Comparison of ENCODE assay signal across 16 cellular contexts in the genomic region with DNA sequence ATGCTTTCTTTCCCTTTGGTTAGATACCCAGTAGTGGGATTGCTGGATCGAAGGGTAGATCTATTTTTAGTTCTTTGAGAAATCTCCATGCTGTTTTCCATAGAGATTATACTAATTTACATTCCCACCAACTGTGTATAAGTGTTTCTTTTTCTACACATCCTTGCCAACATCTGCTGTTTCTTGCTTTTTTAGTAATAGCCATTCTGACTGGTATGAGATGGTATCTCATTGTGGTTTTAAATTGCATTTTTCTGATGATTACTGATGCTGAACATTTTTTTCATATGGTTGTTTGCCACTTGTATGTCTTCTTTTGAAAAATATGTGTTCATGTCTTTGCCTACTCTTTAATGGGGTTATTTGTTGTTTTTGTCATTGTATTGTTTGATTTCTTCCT. TPM values are rescaled to one million over a fixed set of nuclear protein-coding genes. Genes with fewer than 3 reads are reported as not detected.
A peak's percentile ranks its signal among the peaks of the same experiment; 100 is the strongest.
DNase-seq lines count a peak whose midpoint lies in the region; ATAC-seq and TF ChIP-seq lines count a peak whose summit lies in the region.
"Had no signal": no experiment of that assay in that cellular context is flagged by ENCODE, and none has a peak within 500 bp of the region (broad histone marks: within the 10 kb centered on the region; RNA-seq: fewer than 3 reads in every experiment).

No MANE protein-coding gene starts in this region.

- H3K27ac ChIP-seq in fibroblast of lung (ENCODE audit: insufficient read depth, low read length) (no peak overlapping the region), osteoblast (ENCODE audit: low read depth, low read length) (peak overlapping the region; percentile 40), upper lobe of right lung (no peak overlapping the region)
- H3K27ac ChIP-seq: BLaER1 had no signal

- no peak overlapping the region for H3K9ac ChIP-seq in fibroblast of lung (ENCODE audit: insufficient read depth, low read length)
- H3K9ac ChIP-seq: BLaER1 had no signal

- peak; percentile 92 for DNase-seq in EH (ENCODE audit: low read depth)
- peak; percentile 18 for DNase-seq in NCI-H69 (lab: John Stamatoyannopoulos, UW)
- DNase-seq in fibroblast of lung (ENCODE audit: low read depth in 2 of 2), result peak; percentile 44 to 90
- peak; percentile 38 for DNase-seq in osteoblast (ENCODE audit: insufficient read length, low spot score, missing footprints)
- no peak for DNase-seq in hippocampal formation (lab: John Stamatoyannopoulos, UW)
- no peak for DNase-seq in upper lobe of right lung
- DNase-seq in activated T-cell treated with anti-CD3 and anti-CD28 coated beads, Interleukin-2, amount 50 U/mL, for 1 hour, result no peak
- DNase-seq in COR-L47 (lab: John Stamatoyannopoulos, UW), result no peak
- DNase-seq: activated CD4-positive, alpha-beta T cell treated with anti-CD3 and anti-CD28 coated beads, Interleukin-2, amount 50 U/mL, for 48 hours; activated T-cell treated with anti-CD3 and anti-CD28 coated beads, Interleukin-2, amount 50 U/mL, for 48 hours; hypothalamus; KBM-7; mucosa of descending colon; NCI-H1105; small intestine had no signal

- no peak overlapping the region for H2AFZ ChIP-seq in fibroblast of lung (ENCODE audit: low read length)
- no peak overlapping the region for H2AFZ ChIP-seq in osteoblast (ENCODE audit: low read length)

- H4K20me1 ChIP-seq in fibroblast of lung (ENCODE audit: control insufficient read depth, extremely low read depth, insufficient read depth, low read length), result no peaks in the 10 kb centered on the region
- no peaks in the 10 kb centered on the region for H4K20me1 ChIP-seq in osteoblast (ENCODE audit: insufficient read depth, low read length)
- H4K20me1 ChIP-seq: BLaER1 had no signal

- H3K4me2 ChIP-seq in fibroblast of lung (ENCODE audit: extremely low read depth, insufficient read depth, low read length) (peak overlapping the region; percentile 35), osteoblast (ENCODE audit: insufficient read depth, low read length) (peak overlapping the region; percentile 21)
- H3K4me2 ChIP-seq: BLaER1 had no signal

- H3K4me3 ChIP-seq in fibroblast of lung (replicated peaks in 1 of 4; ENCODE audit: control extremely low read depth in 1 of 4, insufficient read depth in 1 of 4, low read depth in 3 of 4, low read length in 4 of 4) (no peak overlapping the region), osteoblast (ENCODE audit: insufficient read depth, low read length) (no peak overlapping the region), upper lobe of right lung (no peak overlapping the region)
- H3K4me3 ChIP-seq: BLaER1, mucosa of descending colon had no signal

- intact Hi-C loops in upper lobe of right lung (cut with DNase I), result no loop called here

- H3K27me3 ChIP-seq in fibroblast of lung (ENCODE audit: control insufficient read depth, insufficient read depth, low read length) (no peaks in the 10 kb centered on the region), osteoblast (ENCODE audit: insufficient read depth, low read length) (no peaks in the 10 kb centered on the region), upper lobe of right lung (no peaks in the 10 kb centered on the region)
- H3K27me3 ChIP-seq: BLaER1 had no signal

- no peak for ATAC-seq in upper lobe of right lung
- ATAC-seq: mucosa of descending colon had no signal

- H3K79me2 ChIP-seq in fibroblast of lung (ENCODE audit: control insufficient read depth, insufficient read depth, low read length) (no peaks in the 10 kb centered on the region), osteoblast (ENCODE audit: insufficient read depth, low read length) (no peaks in the 10 kb centered on the region)

- H3K4me1 ChIP-seq in fibroblast of lung (ENCODE audit: control insufficient read depth, extremely low read depth, insufficient read depth, low read length), result no peaks in the 10 kb centered on the region
- peaks cover 14% of the 10 kb centered on the region for H3K4me1 ChIP-seq in osteoblast (ENCODE audit: insufficient read depth, low read length)
- H3K4me1 ChIP-seq in upper lobe of right lung, result no peaks in the 10 kb centered on the region
- H3K4me1 ChIP-seq: BLaER1 had no signal

- TF ChIP-seq CTCF in fibroblast of lung (conservative IDR thresholded peaks at IDR 0.05 in 1 of 2, IDR thresholded peaks at IDR 0.05 in 1 of 2; ENCODE audit: low read depth in 1 of 2, low read length in 2 of 2), result no peak
- no peak for TF ChIP-seq CTCF in osteoblast (IDR thresholded peaks at IDR 0.05; ENCODE audit: extremely low read depth, low read depth, low read length)
- no peak for TF ChIP-seq CTCF in upper lobe of right lung (IDR thresholded peaks at IDR 0.05)

- H3K9me3 ChIP-seq in fibroblast of lung (ENCODE audit: control insufficient read depth, insufficient read depth, low read depth, low read length), result no peaks in the 10 kb centered on the region
- no peaks in the 10 kb centered on the region for H3K9me3 ChIP-seq in osteoblast (ENCODE audit: low read depth, low read length)
- H3K9me3 ChIP-seq in upper lobe of right lung, result no peaks in the 10 kb centered on the region
- H3K9me3 ChIP-seq: BLaER1, mucosa of descending colon had no signal

- H3K36me3 ChIP-seq in fibroblast of lung (ENCODE audit: control insufficient read depth, insufficient read depth, low read length), result no peaks in the 10 kb centered on the region
- no peaks in the 10 kb centered on the region for H3K36me3 ChIP-seq in osteoblast (ENCODE audit: insufficient read depth, low read length)
- no peaks in the 10 kb centered on the region for H3K36me3 ChIP-seq in upper lobe of right lung
- H3K36me3 ChIP-seq: BLaER1 had no signal

RNA-seq across cellular contexts. Expression of gene AGA, which starts 6.6 kb away (rescaled TPM):
- total RNA-seq in fibroblast of lung (27.7 and 61.8 TPM in 2 replicates), osteoblast (43.4 and 61.9 TPM in 2 replicates), upper lobe of right lung (30.2 TPM)
- 32.7 and 39.5 TPM in 2 replicates for polyA plus RNA-seq in fibroblast of lung
- polyA plus RNA-seq in fibroblast of lung (2012), result 25.2 and 33.1 TPM in 2 replicates
- 6.7 and 60.9 TPM in 2 replicates for polyA minus RNA-seq in fibroblast of lung (ENCODE audit: low replicate concordance)

Comparison
In these comparisons a context has a peak if more than half of its experiments do, and no peak if none do; other contexts are left out.
1. DNase-seq: peak in EH (single experiment), NCI-H69 (single experiment), fibroblast of lung (2 of 2) and osteoblast (single experiment); none in hippocampal formation (0 of 2), upper lobe of right lung (single experiment), activated T-cell treated with anti-CD3 and anti-CD28 coated beads, Interleukin-2, amount 50 U/mL, for 1 hour (single experiment) and COR-L47 (single experiment).